Comparison of ENCODE assay signal across 25 cellular contexts in the genomic region with DNA sequence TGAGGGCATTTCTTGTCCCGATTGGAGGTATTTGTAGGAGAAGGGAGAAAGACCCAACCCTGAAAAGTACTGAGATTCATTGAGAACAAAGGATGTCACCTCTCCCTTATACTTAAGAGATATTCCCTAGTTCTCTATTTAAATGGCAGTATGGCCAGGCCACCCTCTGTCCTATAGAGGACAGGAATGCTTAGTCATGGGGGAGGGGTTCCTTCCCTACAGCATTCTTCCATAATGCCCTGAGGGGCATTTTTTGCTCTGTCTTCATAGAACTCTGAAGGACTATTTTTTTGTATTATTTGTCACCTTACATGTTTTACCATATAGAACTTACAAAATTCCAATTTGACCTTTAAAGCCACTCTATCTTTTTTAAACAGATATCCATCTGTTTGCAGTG.
DNase-seq lines count a peak whose midpoint lies in the region; ATAC-seq, FAIRE-seq and TF ChIP-seq lines count a peak whose summit lies in the region.
"Had no signal": no experiment of that assay in that cellular context is flagged by ENCODE, and none has a peak within 500 bp of the region (broad histone marks: within the 10 kb centered on the region; RNA-seq: fewer than 3 reads in every experiment).

No MANE protein-coding gene starts in this region.

- no peak overlapping the region for H4K5ac ChIP-seq in H1 (ENCODE audit: insufficient read length, low read depth, low read length)

- H3K9me3 ChIP-seq in HUES64 (ENCODE audit: insufficient read depth, low read depth, low read length), result no peaks in the 10 kb centered on the region
- no peaks in the 10 kb centered on the region for H3K9me3 ChIP-seq in H1 (ENCODE audit: insufficient read depth in 2 of 2, low read depth in 1 of 2, low read length in 1 of 2)
- H3K9me3 ChIP-seq: BE2C had no signal

- H2BK20ac ChIP-seq in H1 (ENCODE audit: low read length), result no peak overlapping the region

- peak; percentile 5 for DNase-seq in EL
- DNase-seq in H1 (ENCODE audit: low read depth in 1 of 2, low spot score in 2 of 2), result peak in 1 of 2 experiments; percentile 43
- peak; percentile 47 for DNase-seq in iPS-NIHi7 (ENCODE audit: extremely low spot score)
- DNase-seq in medulla oblongata (ENCODE audit: extremely low spot score), result no peak
- DNase-seq in stimulated activated CD4-positive, alpha-beta T cell treated with anti-CD3 and anti-CD28 coated beads, Interleukin-1b, Interleukin-23, amount 100 ng/mL, for 48 hours, result no peak
- DNase-seq in occipital lobe (lab: John Stamatoyannopoulos, UW), result no peak
- DNase-seq: 8988T; BE2C; CD4-positive, alpha-beta T cell; DMS53; MV-4-11; NCI-H1417 treated with DMSO at 0.1 percent for 48 hours; NCI-H2029; NCI-H2171 treated with DMSO at 0.1 percent for 48 hours; NCI-H510A; NCI-H82 had no signal

- FAIRE-seq in H1 (lab: Jason Lieb, UNC), result no peak
- FAIRE-seq: G401.6, GM12878, GM18507, HTR-8/SVneo, K562 had no signal

- no peaks in the 10 kb centered on the region for H3K36me3 ChIP-seq in HUES64 (ENCODE audit: insufficient read depth, low read length)
- no peaks in the 10 kb centered on the region for H3K36me3 ChIP-seq in H1 (ENCODE audit: control insufficient read depth in 2 of 4, insufficient read depth in 4 of 4, low read length in 3 of 4)
- H3K36me3 ChIP-seq: BE2C had no signal

- H3K9ac ChIP-seq in HUES64 (ENCODE audit: low read depth, low read length) (no peak overlapping the region), H1 (replicated peaks in 1 of 4; ENCODE audit: extremely low read depth in 1 of 4, low read depth in 3 of 4, low read length in 3 of 4) (no peak overlapping the region)

- H4K20me1 ChIP-seq in H1 (replicated peaks in 1 of 2; ENCODE audit: control insufficient read depth in 1 of 2, insufficient read depth in 2 of 2, low read length in 2 of 2), result no peaks in the 10 kb centered on the region

- no peak overlapping the region for H2BK12ac ChIP-seq in H1 (ENCODE audit: low read depth, low read length)

- no peaks in the 10 kb centered on the region for H3K79me1 ChIP-seq in H1 (ENCODE audit: low read depth, low read length)

- H3K4me1 ChIP-seq in HUES64 (ENCODE audit: insufficient read depth, low read length), result peaks cover 29% of the 10 kb centered on the region
- peaks cover 0 to 12% (median 4%) of the 10 kb centered on the region in 4 experiments; a peak in 4 of 7 replicates for H3K4me1 ChIP-seq in H1 (replicated peaks in 1 of 4; ENCODE audit: control insufficient read depth in 3 of 4, insufficient read depth in 4 of 4, low read length in 3 of 4)
- H3K4me1 ChIP-seq: BE2C had no signal

- no peaks in the 10 kb centered on the region for H3K27me3 ChIP-seq in HUES64 (ENCODE audit: insufficient read depth, low read length)
- no peaks in the 10 kb centered on the region; a peak in 1 of 7 replicates for H3K27me3 ChIP-seq in H1 (replicated peaks in 1 of 4; ENCODE audit: control insufficient read depth in 3 of 4, extremely low read depth in 1 of 4, insufficient read depth in 3 of 4, low read length in 3 of 4)

- no peak overlapping the region for H2BK5ac ChIP-seq in H1 (ENCODE audit: low read depth, low read length)

- no peak overlapping the region for H4K8ac ChIP-seq in H1 (ENCODE audit: extremely low read depth, insufficient read depth, low read length)

- H3K4me3 ChIP-seq in HUES64 (ENCODE audit: low read length) (no peak overlapping the region), H1 (ENCODE audit: extremely low read depth in 1 of 4, insufficient read depth in 2 of 4, low read depth in 3 of 4, low read length in 4 of 4) (no peak overlapping the region)
- H3K4me3 ChIP-seq: GM12878, K562 had no signal

- TF ChIP-seq RAD21 in H1 (IDR thresholded peaks at IDR 0.05 in 1 of 2, conservative IDR thresholded peaks at IDR 0.05 in 1 of 2; ENCODE audit: low read depth in 2 of 2, low read length in 2 of 2), result no peak

- TF ChIP-seq POLR2A in H1 (IDR thresholded peaks at IDR 0.05; ENCODE audit: control extremely low read depth in 1 of 2, low read depth in 2 of 2, low read length in 2 of 2), result no peak

- TF ChIP-seq CTCF in H1 (IDR thresholded peaks at IDR 0.05; ENCODE audit: control extremely low read depth in 1 of 3, insufficient read depth in 1 of 3, low read depth in 1 of 3, low read length in 3 of 3), result no peak

- H2AK5ac ChIP-seq in H1 (ENCODE audit: low read depth, low read length), result no peak overlapping the region

- H2BK120ac ChIP-seq in H1 (replicated peaks; ENCODE audit: low read depth, low read length), result no peak overlapping the region

- H3K4me2 ChIP-seq in H1 (ENCODE audit: insufficient read depth in 1 of 2, low read depth in 2 of 2, low read length in 2 of 2), result peak overlapping the region in 1 of 2 experiments; percentile 13; a peak in 1 of 4 replicates

- no peak overlapping the region for H4K91ac ChIP-seq in H1 (replicated peaks; ENCODE audit: insufficient read length, low read length)

- H3K27ac ChIP-seq in HUES64 (ENCODE audit: low read depth, low read length) (peak overlapping the region; percentile 37; the same call in 1 of the 2 replicates), H1 (ENCODE audit: low read depth, low read length) (no peak overlapping the region)
- H3K27ac ChIP-seq: HL-60 had no signal

- no peak overlapping the region for H3K56ac ChIP-seq in H1 (replicated peaks; ENCODE audit: insufficient read length, low read depth, low read length)

- CTCF ChIA-PET in H1 (lab: Charles Lee; ENCODE audit: partially characterized antibody), result no interaction called here

- no peak for ATAC-seq in GM21825 (IDR thresholded peaks at IDR 0.05; ENCODE audit: unreplicated experiment)
- ATAC-seq: GM12878, K562, Panc1 had no signal

- H2BK15ac ChIP-seq in H1 (ENCODE audit: low read length), result no peak overlapping the region

- H3K18ac ChIP-seq in H1 (ENCODE audit: extremely low read depth, low read length), result no peak overlapping the region

- H3K23ac ChIP-seq in H1 (ENCODE audit: insufficient read length), result no peak overlapping the region

- H3K79me2 ChIP-seq in H1 (ENCODE audit: control insufficient read depth in 1 of 2, insufficient read depth in 2 of 2, low read length in 2 of 2), result no peaks in the 10 kb centered on the region

- H2AFZ ChIP-seq in H1 (ENCODE audit: low read length), result no peak overlapping the region

- no CpG with 5 or more reads among the region's 1 CpG for whole genome bisulfite sequencing in HUES64
- 80% methylated on average over 1 of the region's 1 CpG; no CpG with 5 or more reads in 1 of the 2 experiments for WGBS in H1 (ENCODE audit: extremely low coverage in 1 of 2, insufficient coverage in 1 of 2, insufficient read length in 1 of 2, insufficient replicate concordance in 2 of 2, low coverage in 1 of 2, low lambda C conversion rate in 2 of 2, missing lambda C conversion rate in 1 of 2), 2 experiments

- H3K4ac ChIP-seq in H1 (replicated peaks; ENCODE audit: insufficient read length, low read depth, low read length), result no peak overlapping the region

- no peak for TF ChIP-seq EP300 in H1 (IDR thresholded peaks at IDR 0.05; ENCODE audit: borderline replicate concordance in 1 of 2, low read depth in 2 of 2, low read length in 2 of 2)

- POLR2A ChIA-PET in H1 (lab: Charles Lee; ENCODE audit: partially characterized antibody), result no interaction called here

- H3K23me2 ChIP-seq in H1 (ENCODE audit: low read depth, low read length), result no peaks in the 10 kb centered on the region

- no peak overlapping the region for H3K14ac ChIP-seq in H1 (ENCODE audit: insufficient read length)

TF ChIP-seq in H1, 55 proteins besides CTCF, POLR2A, EP300 and RAD21 (continues in another document):
- peak; percentile 64 for TF ChIP-seq TEAD4 (IDR thresholded peaks at IDR 0.05; ENCODE audit: low read depth, low read length)

Comparison
In these comparisons a context has a peak if more than half of its experiments do, and no peak if none do; other contexts are left out.
1. DNase-seq: peak in EL (single experiment) and iPS-NIHi7 (single experiment); none in medulla oblongata (single experiment), stimulated activated CD4-positive, alpha-beta T cell treated with anti-CD3 and anti-CD28 coated beads, Interleukin-1b, Interleukin-23, amount 100 ng/mL, for 48 hours (single experiment) and occipital lobe (single experiment).